In genomic region chr9:133843250-133843649, GRCh38 we compare ENCODE assay signal across 1 cellular context.
TF ChIP-seq lines count a peak whose summit lies in the region.

No MANE protein-coding gene starts in this region.

TF ChIP-seq in HepG2, 621 proteins besides CTCF, POLR2A, EP300 and RAD21 (continued from another document):
- TF ChIP-seq ZNF773 (CRISPR knock-in tag; IDR thresholded peaks at IDR 0.05; ENCODE audit: borderline replicate concordance) (no peak), ZSCAN22 (CRISPR knock-in tag; IDR thresholded peaks at IDR 0.05) (no peak), ZNF614 (CRISPR knock-in tag; IDR thresholded peaks at IDR 0.05; ENCODE audit: borderline replicate concordance) (no peak), RBAK (CRISPR knock-in tag; IDR thresholded peaks at IDR 0.05) (no peak), ZBTB20 (CRISPR knock-in tag; IDR thresholded peaks at IDR 0.05; ENCODE audit: borderline replicate concordance, low read depth) (no peak), ZNF121 (CRISPR knock-in tag; IDR thresholded peaks at IDR 0.05) (peak; percentile 94), STAG1 (CRISPR knock-in tag; IDR thresholded peaks at IDR 0.05) (no peak), MTF1 (CRISPR knock-in tag; IDR thresholded peaks at IDR 0.05) (no peak), ZNF800 (CRISPR knock-in tag; IDR thresholded peaks at IDR 0.05) (no peak), ZNF770 (CRISPR knock-in tag; IDR thresholded peaks at IDR 0.05) (0 out of 2 replicates have a peak, but pooled peaks have one; percentile 39)
- TF ChIP-seq, protein P1, sequence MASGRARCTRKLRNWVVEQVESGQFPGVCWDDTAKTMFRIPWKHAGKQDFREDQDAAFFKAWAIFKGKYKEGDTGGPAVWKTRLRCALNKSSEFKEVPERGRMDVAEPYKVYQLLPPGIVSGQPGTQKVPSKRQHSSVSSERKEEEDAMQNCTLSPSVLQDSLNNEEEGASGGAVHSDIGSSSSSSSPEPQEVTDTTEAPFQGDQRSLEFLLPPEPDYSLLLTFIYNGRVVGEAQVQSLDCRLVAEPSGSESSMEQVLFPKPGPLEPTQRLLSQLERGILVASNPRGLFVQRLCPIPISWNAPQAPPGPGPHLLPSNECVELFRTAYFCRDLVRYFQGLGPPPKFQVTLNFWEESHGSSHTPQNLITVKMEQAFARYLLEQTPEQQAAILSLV (CRISPR knock-in tag; IDR thresholded peaks at IDR 0.05; ENCODE audit: borderline replicate concordance): no peak
TF ChIP-seq in HepG2: peak in this region for 2.
